ENCODE assay signal across 9 cellular contexts in genomic region chr14:31024577-31025334, GRCh38. TPM values are rescaled to one million over a fixed set of nuclear protein-coding genes. Genes with fewer than 3 reads are reported as not detected.
DNase-seq lines count a peak whose midpoint lies in the region; ATAC-seq, FAIRE-seq and TF ChIP-seq lines count a peak whose summit lies in the region.
"Had no signal": no experiment of that assay in that cellular context is flagged by ENCODE, and none has a peak within 500 bp of the region (broad histone marks: within the 10 kb centered on the region; RNA-seq: fewer than 3 reads in every experiment).

No MANE protein-coding gene starts in this region.

- H3K36me3 ChIP-seq in right atrium auricular region (peaks cover 5% of the 10 kb centered on the region), keratinocyte (ENCODE audit: control insufficient read depth in 2 of 2, extremely low read depth in 1 of 2, insufficient read depth in 2 of 2, low read length in 2 of 2) (peaks cover 3 to 14% of the 10 kb centered on the region in 2 experiments), subcutaneous abdominal adipose tissue (ENCODE audit: control insufficient read depth in 5 of 5, insufficient read depth in 5 of 5, low read length in 5 of 5) (peaks cover 0 to 6% (median 2%) of the 10 kb centered on the region in 5 donors)

- no peaks in the 10 kb centered on the region for H3K9me3 ChIP-seq in right atrium auricular region
- no peaks in the 10 kb centered on the region for H3K9me3 ChIP-seq in keratinocyte (ENCODE audit: control insufficient read depth, low read depth, low read length)
- no peaks in the 10 kb centered on the region for H3K9me3 ChIP-seq in subcutaneous abdominal adipose tissue (ENCODE audit: control insufficient read depth in 5 of 5, low read length in 5 of 5)

- DNase-seq in right atrium auricular region (ENCODE audit: low spot score) (no peak), left ventricle myocardium superior (no peak), keratinocyte (ENCODE audit: low read depth, low spot score) (no peak), iPS-NIHi11 (ENCODE audit: low spot score) (no peak)
- DNase-seq in activated naive CD8-positive, alpha-beta T cell treated with anti-CD3 and anti-CD28 coated beads for 36 hours = no peak
- DNase-seq in NK-92 treated with Interleukin-12 subunit alpha and Interleukin-12 subunit beta, amount 100 ng/mL, for 24 hours (lab: John Stamatoyannopoulos, UW) = no peak

- intact Hi-C loops in left ventricle myocardium superior (cut with micrococcal nuclease) = no loop called here

- H4K20me1 ChIP-seq in keratinocyte (ENCODE audit: control insufficient read depth, extremely low read depth, insufficient read depth, low read length) = peaks cover 6% of the 10 kb centered on the region

- H3K4me3 Mint-ChIP-seq in activated naive CD8-positive, alpha-beta T cell treated with anti-CD3 and anti-CD28 coated beads for 36 hours = peak overlapping the region; percentile 88

- no peak for FAIRE-seq in keratinocyte (lab: Jason Lieb, UNC)
- FAIRE-seq: islet of Langerhans had no signal

- H3K36me3 Mint-ChIP-seq in activated naive CD8-positive, alpha-beta T cell treated with anti-CD3 and anti-CD28 coated beads for 36 hours = peaks cover 27% of the 10 kb centered on the region

- H3K4me2 ChIP-seq in keratinocyte (ENCODE audit: control insufficient read depth, extremely low read depth, insufficient read depth, low read depth, low read length) = peak overlapping the region; percentile 88

- peak overlapping the region; percentile 84 for H3K27ac Mint-ChIP-seq in activated naive CD8-positive, alpha-beta T cell treated with anti-CD3 and anti-CD28 coated beads for 36 hours

- peaks cover 50% of the 10 kb centered on the region for H3K4me1 Mint-ChIP-seq in activated naive CD8-positive, alpha-beta T cell treated with anti-CD3 and anti-CD28 coated beads for 36 hours

- H2AFZ ChIP-seq in keratinocyte (ENCODE audit: control insufficient read depth, low read length) = no peak overlapping the region

- H3K27me3 Mint-ChIP-seq in activated naive CD8-positive, alpha-beta T cell treated with anti-CD3 and anti-CD28 coated beads for 36 hours = no peaks in the 10 kb centered on the region

- H3K27me3 ChIP-seq in right atrium auricular region = no peaks in the 10 kb centered on the region
- H3K27me3 ChIP-seq in keratinocyte (ENCODE audit: control insufficient read depth, extremely low read depth, insufficient read depth, low read length) = no peaks in the 10 kb centered on the region
- H3K27me3 ChIP-seq in subcutaneous abdominal adipose tissue (ENCODE audit: control insufficient read depth in 5 of 5, insufficient read depth in 4 of 5, low read length in 5 of 5) = no peaks in the 10 kb centered on the region

- H3K9ac ChIP-seq in keratinocyte (ENCODE audit: control insufficient read depth, extremely low read depth, insufficient read depth, low read length) (peak overlapping the region; percentile 87), subcutaneous abdominal adipose tissue (ENCODE audit: low read length in 5 of 5) (peak overlapping the region; percentile 65 to 99 (median 96))

- no peak for ATAC-seq in left ventricle myocardium superior
- ATAC-seq in GM21528 (IDR thresholded peaks at IDR 0.05; ENCODE audit: low FRiP score, unreplicated experiment) = no peak

- peaks cover 67% of the 10 kb centered on the region for H3K79me2 ChIP-seq in keratinocyte (ENCODE audit: control insufficient read depth, insufficient read depth, low read length)

- H3K27ac ChIP-seq in right atrium auricular region (peak overlapping the region; percentile 99 to 100), keratinocyte (ENCODE audit: control insufficient read depth, insufficient read depth, low read length) (peak overlapping the region; percentile 96), subcutaneous abdominal adipose tissue (ENCODE audit: low read depth, low read length) (peak overlapping the region; percentile 97)

- TF ChIP-seq CTCF in right atrium auricular region (IDR thresholded peaks at IDR 0.05) = no peak
- TF ChIP-seq CTCF in keratinocyte (optimal IDR thresholded peaks at IDR 0.05 in 1 of 3, IDR thresholded peaks at IDR 0.05 in 1 of 3, conservative IDR thresholded peaks at IDR 0.05 in 1 of 3; ENCODE audit: extremely low read depth in 1 of 3, insufficient read depth in 2 of 3, low read length in 3 of 3) = no peak

- H3K4me1 ChIP-seq in right atrium auricular region (peaks cover 0 to 26% of the 10 kb centered on the region in 2 donors), keratinocyte (ENCODE audit: control insufficient read depth, extremely low read depth, insufficient read depth, low read length) (no peaks in the 10 kb centered on the region), subcutaneous abdominal adipose tissue (ENCODE audit: control insufficient read depth in 5 of 5, insufficient read depth in 5 of 5, low read length in 5 of 5) (peaks cover 5 to 36% (median 34%) of the 10 kb centered on the region in 5 donors)

- dilution Hi-C loops in keratinocyte (cut with MboI; ENCODE audit: extremely low pct_ligation_motif_present, low sequenced_read_pairs) = no loop called here

- H3K4me3 ChIP-seq in right atrium auricular region (peak overlapping the region; percentile 95 to 100), keratinocyte (ENCODE audit: control insufficient read depth in 2 of 3, extremely low read depth in 1 of 3, insufficient read depth in 2 of 3, low read depth in 1 of 3, low read length in 3 of 3) (peak overlapping the region; percentile 91 to 96 (median 91)), subcutaneous abdominal adipose tissue (ENCODE audit: low read depth in 1 of 5, low read length in 5 of 5) (peak overlapping the region; percentile 92 to 97 (median 94))

- H3K9me1 ChIP-seq in keratinocyte (ENCODE audit: control insufficient read depth, extremely low read depth, insufficient read depth, low read length) = no peaks in the 10 kb centered on the region

- H3K9me3 Mint-ChIP-seq in activated naive CD8-positive, alpha-beta T cell treated with anti-CD3 and anti-CD28 coated beads for 36 hours = no peaks in the 10 kb centered on the region

RNA-seq across cellular contexts. Expression of gene AP4S1, which starts 0.7 kb away (rescaled TPM):
- total RNA-seq in right atrium auricular region = 10 to 100 TPM in 1 of 2 donors, 1 to 10 TPM in 1; 3.3 to 17.3 TPM
- 6.4 TPM for total RNA-seq in left ventricle myocardium superior
- total RNA-seq in activated naive CD8-positive, alpha-beta T cell treated with anti-CD3 and anti-CD28 coated beads for 36 hours = 1 to 10 TPM; 7.3 to 8.8 TPM
- polyA plus RNA-seq in keratinocyte = 2.5 to 6.2 TPM (median 3.0 TPM) in 3 replicates
- polyA plus RNA-seq in keratinocyte (2011; ENCODE audit: low read depth) = 5.7 TPM
- polyA plus RNA-seq in keratinocyte (2011; cell fraction: cytosol; rRNA removed) = 2.2 and 4.9 TPM in 2 replicates
- polyA plus RNA-seq in keratinocyte (2011; cell fraction: nucleus; rRNA removed) = 2.4 and 2.8 TPM in 2 replicates
- 4.3 TPM in 2 replicates for polyA plus RNA-seq in keratinocyte (2012; ENCODE audit: low replicate concordance)
- 1.1 to 2.3 TPM (median 1.9 TPM) in 3 replicates for polyA minus RNA-seq in keratinocyte
- polyA minus RNA-seq in keratinocyte (2011; cell fraction: cytosol; rRNA and poly(A)+ RNA removed) = 2.3 TPM
- 0.95 and 3.3 TPM in 2 replicates for polyA minus RNA-seq in keratinocyte (2011; cell fraction: nucleus; rRNA and poly(A)+ RNA removed)

RNA-seq across cellular contexts. Expression of gene STRN3, which starts 1.4 kb away (rescaled TPM):
- 10 to 100 TPM; 34.2 to 46.8 TPM for total RNA-seq in right atrium auricular region
- 52.2 TPM for total RNA-seq in left ventricle myocardium superior
- total RNA-seq in activated naive CD8-positive, alpha-beta T cell treated with anti-CD3 and anti-CD28 coated beads for 36 hours = 10 to 100 TPM; 16.0 to 18.1 TPM
- 25.3 to 38.1 TPM (median 29.0 TPM) in 3 replicates for polyA plus RNA-seq in keratinocyte
- 145 TPM for polyA plus RNA-seq in keratinocyte (2011; ENCODE audit: low read depth)
- polyA plus RNA-seq in keratinocyte (2011; cell fraction: cytosol; rRNA removed) = 16.7 and 31.5 TPM in 2 replicates
- 34.3 and 41.9 TPM in 2 replicates for polyA plus RNA-seq in keratinocyte (2011; cell fraction: nucleus; rRNA removed)
- polyA plus RNA-seq in keratinocyte (2012; ENCODE audit: low replicate concordance) = 29.8 and 35.7 TPM in 2 replicates
- 18.0 to 74.1 TPM (median 41.0 TPM) in 3 replicates for polyA minus RNA-seq in keratinocyte
- polyA minus RNA-seq in keratinocyte (2011; cell fraction: cytosol; rRNA and poly(A)+ RNA removed) = 24.6 TPM
- polyA minus RNA-seq in keratinocyte (2011; cell fraction: nucleus; rRNA and poly(A)+ RNA removed) = 56.3 and 132 TPM in 2 replicates
